Comparison of ENCODE assay signal across 16 cellular contexts in genomic region chr7:156577645-156578577, GRCh38.
A peak's percentile ranks its signal among the peaks of the same experiment; 100 is the strongest.
DNase-seq lines count a peak whose midpoint lies in the region; ATAC-seq and TF ChIP-seq lines count a peak whose summit lies in the region.
"Had no signal": no experiment of that assay in that cellular context is flagged by ENCODE, and none has a peak within 500 bp of the region (broad histone marks: within the 10 kb centered on the region; RNA-seq: fewer than 3 reads in every experiment).

No MANE protein-coding gene starts in this region.

- peak overlapping the region; percentile 41 to 97 (median 91) for H3K27ac ChIP-seq in dorsolateral prefrontal cortex
- H3K27ac ChIP-seq: BLaER1 had no signal

- H3K4me3 Mint-ChIP-seq in activated CD4-positive, alpha-beta T cell treated with anti-CD3 and anti-CD28 coated beads for 36 hours = no peak overlapping the region
- H3K4me3 Mint-ChIP-seq in activated CD4-positive, alpha-beta T cell treated with anti-CD3 and anti-CD28 coated beads, Interleukin-2, amount 10 ng/mL, durations not matched to agents 24 days and 14 days = no peak overlapping the region
- H3K4me3 Mint-ChIP-seq: CD8-positive, alpha-beta T cell; H9 had no signal

- no peaks in the 10 kb centered on the region for H3K4me1 Mint-ChIP-seq in activated CD4-positive, alpha-beta T cell treated with anti-CD3 and anti-CD28 coated beads for 36 hours
- H3K4me1 Mint-ChIP-seq in activated CD4-positive, alpha-beta T cell treated with anti-CD3 and anti-CD28 coated beads, Interleukin-2, amount 10 ng/mL, durations not matched to agents 24 days and 14 days = peaks cover 5% of the 10 kb centered on the region

- POLR2A ChIA-PET in activated CD4-positive, alpha-beta T cell treated with anti-CD3 and anti-CD28 coated beads for 36 hours (lab: Charles Lee) = no interaction called here

- H3K4me3 ChIP-seq in dorsolateral prefrontal cortex = peak overlapping the region in 57 of 59 donors; percentile 14 to 69 (median 46)
- H3K4me3 ChIP-seq: BLaER1 had no signal

- H3K27ac Mint-ChIP-seq in activated CD4-positive, alpha-beta T cell treated with anti-CD3 and anti-CD28 coated beads for 36 hours = no peak overlapping the region
- H3K27ac Mint-ChIP-seq in activated CD4-positive, alpha-beta T cell treated with anti-CD3 and anti-CD28 coated beads, Interleukin-2, amount 10 ng/mL, durations not matched to agents 24 days and 14 days = no peak overlapping the region
- H3K27ac Mint-ChIP-seq: CD8-positive, alpha-beta T cell; H9 had no signal

- intact Hi-C loops in dorsolateral prefrontal cortex (cut with DNase I) = loop anchor here (2.0 to 10.0 kb wide), 3 partner anchors 61 to 63 kb away; partner anchors contain the start of gene RNF32 (in 1 of the 2)
- intact Hi-C loops in activated CD4-positive, alpha-beta T cell treated with anti-CD3 and anti-CD28 coated beads for 36 hours (cut with DNase I, micrococcal nuclease) = loop anchor here in 1 of 2 experiments (10.0 kb wide), 1 partner anchor 63 kb away; no protein-coding TSS in a partner anchor
- intact Hi-C loops in activated CD4-positive, alpha-beta T cell treated with anti-CD3 and anti-CD28 coated beads, Interleukin-2, amount 10 ng/mL, durations not matched to agents 24 days and 14 days (cut with micrococcal nuclease) = no loop called here

- TF ChIP-seq CTCF in dorsolateral prefrontal cortex (IDR thresholded peaks at IDR 0.05 in 54 of 56, conservative IDR thresholded peaks at IDR 0.05 in 2 of 56; ENCODE audit: low read depth in 1 of 56, partially characterized antibody in 56 of 56) = peak in 3 of 56 donors; percentile 0 to 7 (median 3)

- H3K27me3 Mint-ChIP-seq in activated CD4-positive, alpha-beta T cell treated with anti-CD3 and anti-CD28 coated beads for 36 hours = peaks cover 27% of the 10 kb centered on the region
- H3K27me3 Mint-ChIP-seq in activated CD4-positive, alpha-beta T cell treated with anti-CD3 and anti-CD28 coated beads, Interleukin-2, amount 10 ng/mL, durations not matched to agents 24 days and 14 days = peaks cover 30% of the 10 kb centered on the region

- CTCF ChIA-PET in activated CD4-positive, alpha-beta T cell treated with anti-CD3 and anti-CD28 coated beads for 36 hours (lab: Charles Lee) = interaction anchor here (0.8 kb wide), 1 partner anchor 13 kb away, joined by 5 read pairs; no protein-coding TSS in a partner anchor

- peak; percentile 35 for DNase-seq in NCI-H82 (lab: John Stamatoyannopoulos, UW)
- DNase-seq in NCI-H82 treated with DMSO at 0.1 percent for 48 hours (lab: John Stamatoyannopoulos, UW; ENCODE audit: unreplicated experiment) = no peak
- peak in 2 of 10 donors; percentile 53 to 67 for DNase-seq in dorsolateral prefrontal cortex
- peak; percentile 8 for DNase-seq in middle frontal gyrus (ENCODE audit: extremely low spot score, low spot score)
- peak; percentile 88 for DNase-seq in superior temporal gyrus (ENCODE audit: extremely low spot score)
- no peak for DNase-seq in SHP77 (lab: John Stamatoyannopoulos, UW)
- no peak for DNase-seq in activated CD4-positive, alpha-beta T cell treated with anti-CD3 and anti-CD28 coated beads for 36 hours
- DNase-seq in activated CD4-positive, alpha-beta T cell treated with anti-CD3 and anti-CD28 coated beads, Interleukin-2, amount 10 ng/mL, durations not matched to agents 24 days and 14 days = no peak
- DNase-seq: 8988T; CD8-positive, alpha-beta T cell; Kasumi-1; NCI-H1105 treated with DMSO at 0.1 percent for 48 hours; NCI-H187; Right ventricle myocardium superior had no signal

- no peaks in the 10 kb centered on the region for H3K36me3 Mint-ChIP-seq in activated CD4-positive, alpha-beta T cell treated with anti-CD3 and anti-CD28 coated beads for 36 hours (ENCODE audit: low read depth)
- no peaks in the 10 kb centered on the region for H3K36me3 Mint-ChIP-seq in activated CD4-positive, alpha-beta T cell treated with anti-CD3 and anti-CD28 coated beads, Interleukin-2, amount 10 ng/mL, durations not matched to agents 24 days and 14 days (ENCODE audit: low read depth)
- H3K36me3 Mint-ChIP-seq: CD8-positive, alpha-beta T cell had no signal

- ATAC-seq in activated CD4-positive, alpha-beta T cell treated with anti-CD3 and anti-CD28 coated beads for 36 hours = no peak
- ATAC-seq: CD8-positive, alpha-beta T cell had no signal

- no peaks in the 10 kb centered on the region for H3K27me3 ChIP-seq in dorsolateral prefrontal cortex
- H3K27me3 ChIP-seq: BLaER1 had no signal

- no peaks in the 10 kb centered on the region for H3K9me3 Mint-ChIP-seq in activated CD4-positive, alpha-beta T cell treated with anti-CD3 and anti-CD28 coated beads for 36 hours (ENCODE audit: low read depth)
- H3K9me3 Mint-ChIP-seq in activated CD4-positive, alpha-beta T cell treated with anti-CD3 and anti-CD28 coated beads, Interleukin-2, amount 10 ng/mL, durations not matched to agents 24 days and 14 days = no peaks in the 10 kb centered on the region
- H3K9me3 Mint-ChIP-seq: CD8-positive, alpha-beta T cell had no signal

Comparison
In these comparisons a context has a peak if more than half of its experiments do, and no peak if none do; other contexts are left out.
1. DNase-seq: peak in NCI-H82 (single experiment), middle frontal gyrus (single experiment) and superior temporal gyrus (single experiment); none in NCI-H82 treated with DMSO at 0.1 percent for 48 hours (single experiment), SHP77 (0 of 2), activated CD4-positive, alpha-beta T cell treated with anti-CD3 and anti-CD28 coated beads for 36 hours (single experiment) and activated CD4-positive, alpha-beta T cell treated with anti-CD3 and anti-CD28 coated beads, Interleukin-2, amount 10 ng/mL, durations not matched to agents 24 days and 14 days (single experiment).